ENCODE assay signal across 9 cellular contexts in the genomic region with DNA sequence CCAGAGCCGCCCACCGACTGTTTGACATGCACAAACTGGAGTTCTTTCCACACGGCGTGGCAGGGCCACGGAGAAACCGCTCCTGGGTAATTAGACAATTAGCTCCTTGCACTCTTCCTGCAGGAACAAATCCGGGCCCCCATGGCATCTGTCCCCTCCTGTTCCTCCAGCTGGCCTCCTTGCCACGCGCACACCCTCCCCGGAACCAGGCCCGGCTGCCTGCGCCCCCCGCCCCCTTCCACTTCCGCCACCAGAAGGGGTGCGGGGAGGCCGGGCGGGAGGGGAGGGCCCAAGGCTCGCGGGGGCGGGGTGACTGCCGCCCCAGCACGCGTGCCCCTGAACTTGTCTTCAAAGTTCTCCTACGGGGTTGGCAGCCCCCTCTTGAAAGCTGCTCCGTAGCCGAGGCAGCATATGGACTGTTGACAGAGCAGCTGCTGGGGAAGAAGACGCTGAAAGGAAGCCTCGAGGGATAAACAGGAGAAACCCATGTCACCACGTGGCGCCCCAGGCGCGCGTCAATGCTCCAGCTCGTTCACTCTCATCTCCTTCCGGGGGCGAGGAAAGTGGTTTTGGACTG.
A peak's percentile ranks its signal among the peaks of the same experiment; 100 is the strongest.
DNase-seq lines count a peak whose midpoint lies in the region; FAIRE-seq and TF ChIP-seq lines count a peak whose summit lies in the region.
"Had no signal": no experiment of that assay in that cellular context is flagged by ENCODE, and none has a peak within 500 bp of the region (broad histone marks: within the 10 kb centered on the region; RNA-seq: fewer than 3 reads in every experiment).

No MANE protein-coding gene starts in this region.

- no peak overlapping the region for H3K4me3 Mint-ChIP-seq in activated CD4-positive, alpha-beta memory T cell treated with anti-CD3 and anti-CD28 coated beads for 36 hours
- no peak overlapping the region for H3K4me3 Mint-ChIP-seq in activated CD4-positive, alpha-beta memory T cell treated with anti-CD3 and anti-CD28 coated beads, Interleukin-2, amount 10 ng/mL, durations not matched to agents 7 days and 5 days

- TF ChIP-seq POLR2A in testis (IDR thresholded peaks at IDR 0.05) (no peak), GM12892 (IDR thresholded peaks at IDR 0.05; ENCODE audit: low read depth, low read length) (no peak)

- no peaks in the 10 kb centered on the region for H3K36me3 ChIP-seq in testis (ENCODE audit: low read depth, missing control alignments)
- H3K36me3 ChIP-seq in PC-9 (ENCODE audit: low read depth): no peaks in the 10 kb centered on the region

- H3K79me2 ChIP-seq in PC-9 (ENCODE audit: low read depth): no peaks in the 10 kb centered on the region

- no peaks in the 10 kb centered on the region for H3K36me3 Mint-ChIP-seq in activated CD4-positive, alpha-beta memory T cell treated with anti-CD3 and anti-CD28 coated beads for 36 hours
- no peaks in the 10 kb centered on the region for H3K36me3 Mint-ChIP-seq in activated CD4-positive, alpha-beta memory T cell treated with anti-CD3 and anti-CD28 coated beads, Interleukin-2, amount 10 ng/mL, durations not matched to agents 7 days and 5 days (ENCODE audit: low read depth)

- H3K4me2 ChIP-seq in PC-9: no peak overlapping the region

- H3K27ac ChIP-seq in testis: no peak overlapping the region
- H3K27ac ChIP-seq in PC-9: no peak overlapping the region
- H3K27ac ChIP-seq: C4-2B had no signal

- H4K20me1 ChIP-seq in PC-9 (ENCODE audit: insufficient read depth): no peaks in the 10 kb centered on the region

- peaks cover 13% of the 10 kb centered on the region for H3K27me3 Mint-ChIP-seq in activated CD4-positive, alpha-beta memory T cell treated with anti-CD3 and anti-CD28 coated beads for 36 hours
- H3K27me3 Mint-ChIP-seq in activated CD4-positive, alpha-beta memory T cell treated with anti-CD3 and anti-CD28 coated beads, Interleukin-2, amount 10 ng/mL, durations not matched to agents 7 days and 5 days: peaks cover 19% of the 10 kb centered on the region

- 24 to 34% methylated on average over 28 to 36 of the region's 36 CpGs for WGBS in testis, 2 donors

- H3K4me3 ChIP-seq in testis (peak overlapping the region; percentile 39 to 56), PC-9 (no peak overlapping the region)

- no peaks in the 10 kb centered on the region for H3K4me1 Mint-ChIP-seq in activated CD4-positive, alpha-beta memory T cell treated with anti-CD3 and anti-CD28 coated beads for 36 hours (ENCODE audit: low read depth)
- no peaks in the 10 kb centered on the region for H3K4me1 Mint-ChIP-seq in activated CD4-positive, alpha-beta memory T cell treated with anti-CD3 and anti-CD28 coated beads, Interleukin-2, amount 10 ng/mL, durations not matched to agents 7 days and 5 days

- H3K9me3 ChIP-seq in testis: no peaks in the 10 kb centered on the region
- no peaks in the 10 kb centered on the region for H3K9me3 ChIP-seq in PC-9 (ENCODE audit: insufficient read depth, low read depth)

- H3K4me1 ChIP-seq in testis (no peaks in the 10 kb centered on the region), PC-9 (replicated peaks; ENCODE audit: insufficient read depth) (no peaks in the 10 kb centered on the region)

- intact Hi-C loops in activated CD4-positive, alpha-beta memory T cell treated with anti-CD3 and anti-CD28 coated beads for 36 hours (cut with micrococcal nuclease): no loop called here
- intact Hi-C loops in head of caudate nucleus (cut with DNase I) (no loop called here), testis (cut with DNase I; ENCODE audit: low total_unique reads) (no loop called here), PC-9 (cut with micrococcal nuclease; ENCODE audit: unreplicated experiment) (no loop called here)

- BruUV-seq in PC-9 (replicated peaks; lab: Mats Ljungman, UMichigan): no TSS peak

- H3K27me3 ChIP-seq in testis (no peaks in the 10 kb centered on the region), PC-9 (ENCODE audit: insufficient read depth, low read depth) (no peaks in the 10 kb centered on the region)

- no peaks in the 10 kb centered on the region for H3K9me2 ChIP-seq in PC-9 (ENCODE audit: insufficient read depth)

- no peaks in the 10 kb centered on the region for H3F3A ChIP-seq in PC-9 (ENCODE audit: insufficient read depth, low read depth)

- peak; percentile 21 for DNase-seq in activated CD4-positive, alpha-beta memory T cell treated with anti-CD3 and anti-CD28 coated beads for 36 hours
- DNase-seq in activated CD4-positive, alpha-beta memory T cell treated with anti-CD3 and anti-CD28 coated beads, Interleukin-2, amount 10 ng/mL, durations not matched to agents 7 days and 5 days: no peak
- DNase-seq in T-helper 9 cell: peak; percentile 4
- peak in 35 of 42 donors; percentile 8 to 64 (median 27) for DNase-seq in head of caudate nucleus
- DNase-seq in testis: peak; percentile 43
- DNase-seq in PC-9: no peak
- DNase-seq in GM12892 (ENCODE audit: insufficient read length): no peak
- DNase-seq in NK-92 treated with Interleukin-12 subunit alpha and Interleukin-12 subunit beta, amount 100 ng/mL, for 24 hours (lab: John Stamatoyannopoulos, UW): no peak

- FAIRE-seq in GM12892 (lab: Jason Lieb, UNC): no peak

- TF ChIP-seq CTCF in testis (IDR thresholded peaks at IDR 0.05) (no peak), PC-9 (conservative IDR thresholded peaks at IDR 0.05) (no peak)

- CTCF ChIA-PET in activated CD4-positive, alpha-beta memory T cell treated with anti-CD3 and anti-CD28 coated beads for 36 hours (lab: Charles Lee): no interaction called here
- CTCF ChIA-PET in activated CD4-positive, alpha-beta memory T cell treated with anti-CD3 and anti-CD28 coated beads, Interleukin-2, amount 10 ng/mL, durations not matched to agents 7 days and 5 days (lab: Charles Lee): no interaction called here
- CTCF ChIA-PET in PC-9 (lab: Charles Lee): interaction anchor here (0.7 kb wide), 1 partner anchor 135 kb away, joined by 9 read pairs; no protein-coding TSS in a partner anchor

- H3K9me3 Mint-ChIP-seq in activated CD4-positive, alpha-beta memory T cell treated with anti-CD3 and anti-CD28 coated beads for 36 hours: no peaks in the 10 kb centered on the region
- no peaks in the 10 kb centered on the region for H3K9me3 Mint-ChIP-seq in activated CD4-positive, alpha-beta memory T cell treated with anti-CD3 and anti-CD28 coated beads, Interleukin-2, amount 10 ng/mL, durations not matched to agents 7 days and 5 days

- no peak overlapping the region for H3K27ac Mint-ChIP-seq in activated CD4-positive, alpha-beta memory T cell treated with anti-CD3 and anti-CD28 coated beads for 36 hours
- H3K27ac Mint-ChIP-seq in activated CD4-positive, alpha-beta memory T cell treated with anti-CD3 and anti-CD28 coated beads, Interleukin-2, amount 10 ng/mL, durations not matched to agents 7 days and 5 days: no peak overlapping the region

- POLR2A ChIA-PET in activated CD4-positive, alpha-beta memory T cell treated with anti-CD3 and anti-CD28 coated beads for 36 hours (lab: Charles Lee): no interaction called here
- POLR2A ChIA-PET in activated CD4-positive, alpha-beta memory T cell treated with anti-CD3 and anti-CD28 coated beads, Interleukin-2, amount 10 ng/mL, durations not matched to agents 7 days and 5 days (lab: Charles Lee): no interaction called here
- POLR2A ChIA-PET in PC-9 (lab: Charles Lee; ENCODE audit: unreplicated experiment): interaction anchor here (0.7 kb wide), 1 partner anchor 192 kb away, joined by 7 read pairs; no protein-coding TSS in a partner anchor

- no peak overlapping the region for H2AFZ ChIP-seq in PC-9

Comparison
In these comparisons a context has a peak if more than half of its experiments do, and no peak if none do; other contexts are left out.
1. DNase-seq: peak in activated CD4-positive, alpha-beta memory T cell treated with anti-CD3 and anti-CD28 coated beads for 36 hours (single experiment), T-helper 9 cell (single experiment), head of caudate nucleus (35 of 42) and testis (single experiment); none in activated CD4-positive, alpha-beta memory T cell treated with anti-CD3 and anti-CD28 coated beads, Interleukin-2, amount 10 ng/mL, durations not matched to agents 7 days and 5 days (single experiment), PC-9 (0 of 2), GM12892 (single experiment) and NK-92 treated with Interleukin-12 subunit alpha and Interleukin-12 subunit beta, amount 100 ng/mL, for 24 hours (single experiment).